Comparison of ENCODE assay signal across 8 cellular contexts in the genomic region with DNA sequence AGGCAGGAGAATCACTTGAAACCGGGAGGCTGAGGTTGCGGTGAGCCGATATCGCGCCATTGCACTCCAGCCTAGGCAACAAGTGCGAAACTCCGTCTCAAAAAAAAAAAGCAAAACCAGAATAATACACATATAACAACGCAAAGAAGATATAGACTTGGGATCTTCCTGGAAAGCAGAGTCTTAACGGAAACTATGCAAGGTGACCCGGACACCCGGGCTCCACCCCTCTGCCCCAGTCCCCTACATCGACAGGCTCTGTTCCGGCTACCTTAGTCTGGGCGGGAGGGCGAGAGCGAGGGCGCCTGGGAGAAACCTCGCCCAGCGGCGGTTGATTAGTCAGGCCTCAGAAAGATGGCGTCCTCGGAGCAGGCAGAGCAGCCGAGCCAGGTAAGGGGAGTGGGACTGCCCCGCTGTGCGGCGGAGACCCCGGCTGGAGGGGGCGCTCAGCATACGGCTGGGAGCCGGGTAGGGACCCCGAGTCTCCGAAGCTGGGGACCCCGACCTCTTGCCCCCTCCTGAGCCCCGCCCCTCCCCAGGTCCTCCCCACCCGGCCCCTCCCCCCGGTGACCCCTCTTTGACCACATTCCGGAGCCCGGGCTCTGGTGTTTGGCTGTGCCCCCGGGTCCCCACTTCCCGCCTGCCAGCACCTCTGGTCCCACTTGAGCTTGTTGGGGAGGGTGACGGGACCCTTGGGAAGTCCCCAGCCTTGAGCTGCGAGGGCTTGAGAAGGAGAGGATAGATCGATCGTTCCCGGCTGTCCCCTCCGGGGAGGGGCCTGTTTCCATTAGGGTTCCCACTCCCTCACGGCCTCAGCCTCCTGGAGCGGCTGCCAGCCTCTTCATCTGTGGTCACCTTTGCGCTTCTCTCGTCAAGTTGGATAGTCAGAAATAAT. TPM values are rescaled to one million over a fixed set of nuclear protein-coding genes. Genes with fewer than 3 reads are reported as not detected.
DNase-seq lines count a peak whose midpoint lies in the region; ATAC-seq, FAIRE-seq and TF ChIP-seq lines count a peak whose summit lies in the region.

A gene with protein sequence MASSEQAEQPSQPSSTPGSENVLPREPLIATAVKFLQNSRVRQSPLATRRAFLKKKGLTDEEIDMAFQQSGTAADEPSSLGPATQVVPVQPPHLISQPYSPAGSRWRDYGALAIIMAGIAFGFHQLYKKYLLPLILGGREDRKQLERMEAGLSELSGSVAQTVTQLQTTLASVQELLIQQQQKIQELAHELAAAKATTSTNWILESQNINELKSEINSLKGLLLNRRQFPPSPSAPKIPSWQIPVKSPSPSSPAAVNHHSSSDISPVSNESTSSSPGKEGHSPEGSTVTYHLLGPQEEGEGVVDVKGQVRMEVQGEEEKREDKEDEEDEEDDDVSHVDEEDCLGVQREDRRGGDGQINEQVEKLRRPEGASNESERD (plus strand): TSS at position 338 of the 895 bp plus-strand sequence. CDS start 17 bp downstream, at position 355.

- TF ChIP-seq POLR2A in GM12891 (IDR thresholded peaks at IDR 0.05; ENCODE audit: low read depth, low read length) = peak; percentile 67

- peak; percentile 89 for DNase-seq in GM12891 (ENCODE audit: insufficient read length, low spot score)
- peak; percentile 73 for DNase-seq in NCI-H187 treated with DMSO at 0.1 percent for 48 hours (lab: John Stamatoyannopoulos, UW)
- DNase-seq in T-helper 22 cell (ENCODE audit: low read depth) = peak; percentile 75
- peak; percentile 49 for DNase-seq in astrocyte of the cerebellum (ENCODE audit: low read depth)
- peak; percentile 71 to 77 for DNase-seq in hippocampal formation (lab: John Stamatoyannopoulos, UW)
- DNase-seq in renal cortical epithelial cell (ENCODE audit: low read depth) = peak; percentile 66
- peak; percentile 92 to 94 for DNase-seq in aorta

- no peak within 1 kb of the TSS for H3K27ac ChIP-seq in aorta (ENCODE audit: low read depth in 1 of 2, low read length in 2 of 2)

- FAIRE-seq in GM12891 (lab: Jason Lieb, UNC) = peak; percentile 83

- intact Hi-C loops in aorta (cut with DNase I) = loop anchor here in 1 of 2 donors (5.0 kb wide), 1 partner anchor 43 kb away; a partner anchor contains a TSS

- no peaks in the 10 kb centered on the region for H3K9me3 ChIP-seq in aorta (ENCODE audit: control insufficient read depth, low read length)

- ATAC-seq in HG02870 (IDR thresholded peaks at IDR 0.05; ENCODE audit: unreplicated experiment) (peak; percentile 54), aorta (ENCODE audit: low FRiP score) (peak; percentile 94)

- in situ Hi-C loops in astrocyte of the cerebellum (cut with HindIII; ENCODE audit: low sequenced_read_pairs) = no loop called here

- H3K27me3 ChIP-seq in aorta (ENCODE audit: control insufficient read depth in 1 of 2, insufficient read depth in 2 of 2, low read length in 1 of 2) = peaks cover 0 to 1% of the 10 kb centered on the region in 2 donors

- peaks cover 2 to 5% of the 10 kb centered on the region in 2 donors for H3K4me1 ChIP-seq in aorta (ENCODE audit: control insufficient read depth in 1 of 2, insufficient read depth in 2 of 2, low read length in 2 of 2)

- peak within 1 kb of the TSS; percentile 90 for H3K4me3 ChIP-seq in astrocyte of the cerebellum (ENCODE audit: low read depth, low read length)
- peak within 1 kb of the TSS; percentile 74 to 89 for H3K4me3 ChIP-seq in aorta (ENCODE audit: low read length in 2 of 2)

- no peaks in the 10 kb centered on the region for H3K36me3 ChIP-seq in aorta (ENCODE audit: control insufficient read depth in 1 of 2, insufficient read depth in 2 of 2, low read length in 1 of 2)

- 10 to 13% methylated on average over 42 to 50 of the region's 50 CpGs for WGBS in aorta, 2 donors

- no peak for TF ChIP-seq CTCF in astrocyte of the cerebellum (IDR thresholded peaks at IDR 0.05; ENCODE audit: low read depth, low read length, missing control alignments)

TF ChIP-seq in GM12891, 5 proteins besides CTCF, POLR2A, EP300 and RAD21:
- TF ChIP-seq POU2F2 (IDR thresholded peaks at IDR 0.05; ENCODE audit: low read depth, low read length) (peak; percentile 51; the same call in 1 of the 2 replicates), PAX5 (IDR thresholded peaks at IDR 0.05; ENCODE audit: insufficient read depth, low read length, severe bottlenecking) (no peak), TAF1 (IDR thresholded peaks at IDR 0.05; ENCODE audit: low read depth, low read length) (peak; percentile 87), POLR2AphosphoS5 (IDR thresholded peaks at IDR 0.05; ENCODE audit: low read depth, low read length) (peak; percentile 71)

RNA-seq across cellular contexts. Expression of the gene that starts here (rescaled TPM):
- 12.8 TPM for polyA plus RNA-seq in GM12891 (2012; ENCODE audit: low read depth, missing spikeins)
- total RNA-seq in renal cortical epithelial cell = 10.2 and 26.1 TPM in 2 replicates
- total RNA-seq in aorta = 10 to 100 TPM; 14.0 to 16.9 TPM
- 10 to 100 TPM in 1 of 2 donors, 1 to 10 TPM in 1; 4.5 to 14.8 TPM for polyA plus RNA-seq in aorta
